ENCODE assay signal across 22 cellular contexts in genomic region chr4:5526070-5526831, GRCh38.
DNase-seq lines count a peak whose midpoint lies in the region; ATAC-seq and TF ChIP-seq lines count a peak whose summit lies in the region.
"Had no signal": no experiment of that assay in that cellular context is flagged by ENCODE, and none has a peak within 500 bp of the region (broad histone marks: within the 10 kb centered on the region; RNA-seq: fewer than 3 reads in every experiment).

No MANE protein-coding gene starts in this region.

- H3K4me3 ChIP-seq in GM23338 = no peak overlapping the region
- no peak overlapping the region for H3K4me3 ChIP-seq in SJCRH30
- H3K4me3 ChIP-seq in neural progenitor cell = no peak overlapping the region
- no peak overlapping the region for H3K4me3 ChIP-seq in sigmoid colon

- ATAC-seq in GM23338 (peak; percentile 75), left lobe of liver (peak; percentile 90), HG02588 (IDR thresholded peaks at IDR 0.05; ENCODE audit: unreplicated experiment) (no peak)
- ATAC-seq: CD8-positive, alpha-beta T cell had no signal

- H3K27ac ChIP-seq in GM23338 (ENCODE audit: low read depth) (no peak overlapping the region), SJCRH30 (peak overlapping the region; percentile 93), neural progenitor cell (no peak overlapping the region), sigmoid colon (no peak overlapping the region)

- H3K9me3 ChIP-seq in SJCRH30 (replicated peaks) (peaks cover 4% of the 10 kb centered on the region; the same call in 1 of the 2 replicates), neural progenitor cell (ENCODE audit: low read depth) (no peaks in the 10 kb centered on the region), sigmoid colon (no peaks in the 10 kb centered on the region)

- H3K9me2 ChIP-seq in GM23338 (ENCODE audit: insufficient read depth) = no peaks in the 10 kb centered on the region

- H3K27ac Mint-ChIP-seq in GM23338 (no peak overlapping the region), neural progenitor cell (peak overlapping the region; percentile 80)
- H3K27ac Mint-ChIP-seq: CD8-positive, alpha-beta T cell had no signal

- 41 to 66% methylated on average over 3 of the region's 3 CpGs for WGBS in sigmoid colon, 2 donors

- H3K4me2 ChIP-seq in GM23338 (no peak overlapping the region), neural progenitor cell (peak overlapping the region; percentile 42)

- DNase-seq in GM23338 (ENCODE audit: low spot score) (no peak), SJCRH30 (peak; percentile 49 to 75), left lobe of liver (ENCODE audit: low spot score) (peak; percentile 62), neural progenitor cell (ENCODE audit: low spot score) (peak; percentile 35), NCI-H2227 (lab: John Stamatoyannopoulos, UW; ENCODE audit: unreplicated experiment) (no peak), sigmoid colon (no peak), middle frontal gyrus (ENCODE audit: extremely low spot score, low spot score) (no peak)
- DNase-seq: AML-193; C1 segment of cervical spinal cord; Calu3; CD8-positive, alpha-beta T cell; DMS153; GOT3; Kasumi-1; MM.1S; NCI-H1048; NCI-H1417 treated with DMSO at 0.1 percent for 48 hours; NCI-H1930; NCI-H226; NCI-H510A treated with DMSO at 0.1 percent for 48 hours; NCI-H748 treated with DMSO at 0.1 percent for 48 hours had no signal

- H4K20me1 ChIP-seq in GM23338 (replicated peaks; ENCODE audit: insufficient read depth) (no peaks in the 10 kb centered on the region; the same call in 1 of the 2 replicates), neural progenitor cell (ENCODE audit: low read depth) (no peaks in the 10 kb centered on the region)

- no peak for TF ChIP-seq CTCF in GM23338 (conservative IDR thresholded peaks at IDR 0.05; ENCODE audit: low read depth in 2 of 2)
- TF ChIP-seq CTCF in neural progenitor cell (IDR thresholded peaks at IDR 0.05) = no peak
- TF ChIP-seq CTCF in sigmoid colon (IDR thresholded peaks at IDR 0.05) = no peak

- intact Hi-C loops in sigmoid colon (cut with DNase I) = no loop called here

- no peak overlapping the region for H3K9ac ChIP-seq in neural progenitor cell

- H3K27me3 ChIP-seq in GM23338 (ENCODE audit: insufficient read depth) (no peaks in the 10 kb centered on the region), SJCRH30 (no peaks in the 10 kb centered on the region), neural progenitor cell (no peaks in the 10 kb centered on the region), sigmoid colon (no peaks in the 10 kb centered on the region)

- H3K4me1 Mint-ChIP-seq in GM23338 (peaks cover 10% of the 10 kb centered on the region), neural progenitor cell (peaks cover 32% of the 10 kb centered on the region)

- H3K9me3 Mint-ChIP-seq in GM23338 (peaks cover 2% of the 10 kb centered on the region; the same call in 1 of the 3 replicates), neural progenitor cell (no peaks in the 10 kb centered on the region)
- H3K9me3 Mint-ChIP-seq: CD8-positive, alpha-beta T cell had no signal

- H3K4me1 ChIP-seq in GM23338 (ENCODE audit: insufficient read depth) (no peaks in the 10 kb centered on the region), SJCRH30 (peaks cover 32% of the 10 kb centered on the region), neural progenitor cell (peaks cover 20% of the 10 kb centered on the region), sigmoid colon (peaks cover 0 to 22% (median 10%) of the 10 kb centered on the region in 4 donors)

- H3K36me3 Mint-ChIP-seq in GM23338 (ENCODE audit: low read depth) (no peaks in the 10 kb centered on the region; the same call in 2 of the 3 replicates), neural progenitor cell (no peaks in the 10 kb centered on the region)
- H3K36me3 Mint-ChIP-seq: CD8-positive, alpha-beta T cell had no signal

- H3K36me3 ChIP-seq in GM23338 (ENCODE audit: insufficient read depth) = no peaks in the 10 kb centered on the region
- H3K36me3 ChIP-seq in SJCRH30 = 0 out of 2 replicates have a peak, but pooled peaks cover 2% of the 10 kb centered on the region
- H3K36me3 ChIP-seq in neural progenitor cell = no peaks in the 10 kb centered on the region
- H3K36me3 ChIP-seq in sigmoid colon = peaks cover 0 to 32% (median 0%) of the 10 kb centered on the region in 4 donors

- no peaks in the 10 kb centered on the region for H3K27me3 Mint-ChIP-seq in GM23338 (ENCODE audit: insufficient read depth, low read depth, poor library complexity)
- H3K27me3 Mint-ChIP-seq in neural progenitor cell (ENCODE audit: insufficient read depth, low read depth) = peaks cover 7% of the 10 kb centered on the region

- H3F3A ChIP-seq in GM23338 (replicated peaks; ENCODE audit: low read depth) (no peaks in the 10 kb centered on the region), neural progenitor cell (ENCODE audit: low read depth) (no peaks in the 10 kb centered on the region)

- H3K79me2 ChIP-seq in GM23338 (replicated peaks; ENCODE audit: insufficient read depth) (no peaks in the 10 kb centered on the region), neural progenitor cell (ENCODE audit: low read depth) (no peaks in the 10 kb centered on the region)

- TF ChIP-seq EP300 in sigmoid colon (IDR thresholded peaks at IDR 0.05) = no peak

- no peak for TF ChIP-seq POLR2A in sigmoid colon (IDR thresholded peaks at IDR 0.05)

- H2AFZ ChIP-seq in GM23338 (no peak overlapping the region), neural progenitor cell (replicated peaks) (no peak overlapping the region)

- no peak overlapping the region for H3K4me3 Mint-ChIP-seq in GM23338
- H3K4me3 Mint-ChIP-seq in neural progenitor cell = no peak overlapping the region
- H3K4me3 Mint-ChIP-seq: CD8-positive, alpha-beta T cell had no signal

TF ChIP-seq in GM23338, 12 proteins besides CTCF, POLR2A, EP300 and RAD21:
- TF ChIP-seq POLR2AphosphoS5 (IDR thresholded peaks at IDR 0.05; ENCODE audit: low read depth) (no peak), NANOG (IDR thresholded peaks at IDR 0.05; ENCODE audit: borderline replicate concordance) (no peak), ZNF331 (CRISPR knock-in tag; IDR thresholded peaks at IDR 0.05; ENCODE audit: low read depth) (no peak), CREB1 (CRISPR knock-in tag; IDR thresholded peaks at IDR 0.05; ENCODE audit: low read depth) (no peak)

Comparison
In these comparisons a context has a peak if more than half of its experiments do, and no peak if none do; other contexts are left out.
1. DNase-seq: peak in SJCRH30 (2 of 2), left lobe of liver (single experiment) and neural progenitor cell (single experiment); none in GM23338 (single experiment), NCI-H2227 (single experiment), sigmoid colon (single experiment) and middle frontal gyrus (single experiment).